13 cellular contexts compared by ENCODE assay signal in genomic region chr16:4513881-4514280, GRCh38. TPM values are rescaled to one million over a fixed set of nuclear protein-coding genes. Genes with fewer than 3 reads are reported as not detected.
DNase-seq lines count a peak whose midpoint lies in the region; TF ChIP-seq lines count a peak whose summit lies in the region.
"Had no signal": no experiment of that assay in that cellular context is flagged by ENCODE, and none has a peak within 500 bp of the region (broad histone marks: within the 10 kb centered on the region; RNA-seq: fewer than 3 reads in every experiment).

No MANE protein-coding gene starts in this region.

- H3K4me3 Mint-ChIP-seq in T-helper 1 cell treated with Interleukin-12 subunit alpha and Interleukin-12 subunit beta and Interleukin-4 antibody, amounts not matched to agents 30 μg/mL and 1 μg/mL, for 36 hours, result no peak overlapping the region

- peaks cover 22% of the 10 kb centered on the region for H3K36me3 Mint-ChIP-seq in T-helper 1 cell treated with Interleukin-12 subunit alpha and Interleukin-12 subunit beta and Interleukin-4 antibody, amounts not matched to agents 30 μg/mL and 1 μg/mL, for 36 hours (ENCODE audit: low read depth)

- no peak for TF ChIP-seq CTCF in spleen (IDR thresholded peaks at IDR 0.05 in 8 of 11, conservative IDR thresholded peaks at IDR 0.05 in 3 of 11)

- H3K27me3 ChIP-seq in spleen (replicated peaks in 1 of 7), result no peaks in the 10 kb centered on the region

- H3K27ac Mint-ChIP-seq in T-helper 1 cell treated with Interleukin-12 subunit alpha and Interleukin-12 subunit beta and Interleukin-4 antibody, amounts not matched to agents 30 μg/mL and 1 μg/mL, for 36 hours, result peak overlapping the region; percentile 86

- peaks cover 26% of the 10 kb centered on the region for H3K4me1 Mint-ChIP-seq in T-helper 1 cell treated with Interleukin-12 subunit alpha and Interleukin-12 subunit beta and Interleukin-4 antibody, amounts not matched to agents 30 μg/mL and 1 μg/mL, for 36 hours (ENCODE audit: low read depth)

- no peaks in the 10 kb centered on the region for H3K27me3 Mint-ChIP-seq in T-helper 1 cell treated with Interleukin-12 subunit alpha and Interleukin-12 subunit beta and Interleukin-4 antibody, amounts not matched to agents 30 μg/mL and 1 μg/mL, for 36 hours (ENCODE audit: low read depth)

- DNase-seq in T-helper 1 cell (no peak), caudate nucleus (lab: John Stamatoyannopoulos, UW) (no peak), spleen (peak; percentile 73), NCI-H345 treated with DMSO at 0.1 percent for 48 hours (lab: John Stamatoyannopoulos, UW; ENCODE audit: unreplicated experiment) (no peak), OCI-M2 (lab: John Stamatoyannopoulos, UW; ENCODE audit: unreplicated experiment) (no peak)
- DNase-seq: EL, Karpas-422, NCI-H510A, SK-N-SH had no signal

- TF ChIP-seq POLR2A in spleen (IDR thresholded peaks at IDR 0.05), result no peak

- no peak overlapping the region for H3K4me3 ChIP-seq in spleen
- H3K4me3 ChIP-seq: lung had no signal

- no peaks in the 10 kb centered on the region for H3K9me3 Mint-ChIP-seq in T-helper 1 cell treated with Interleukin-12 subunit alpha and Interleukin-12 subunit beta and Interleukin-4 antibody, amounts not matched to agents 30 μg/mL and 1 μg/mL, for 36 hours

- H3K27ac ChIP-seq in caudate nucleus (ENCODE audit: low read depth, low read length) (peak overlapping the region; percentile 69), spleen (peak overlapping the region; percentile 54 to 89 (median 76))
- H3K27ac ChIP-seq: 22Rv1 had no signal

- H3K36me3 ChIP-seq in spleen, result peaks cover 4 to 54% (median 43%) of the 10 kb centered on the region in 6 donors

- no peaks in the 10 kb centered on the region for H3K9me3 ChIP-seq in spleen
- H3K9me3 ChIP-seq: SK-N-SH had no signal

- intact Hi-C loops in spleen (cut with DNase I; ENCODE audit: low total_unique reads), result no loop called here

- H3K4me1 ChIP-seq in spleen, result peaks cover 29 to 75% (median 47%) of the 10 kb centered on the region in 6 donors

- WGBS in spleen, 5 donors, result 82 to 95% (median 94%) methylated on average over 5 to 7 of the region's 7 CpGs

RNA-seq across cellular contexts. Expression of gene CDIP1, which starts 24.7 kb away (rescaled TPM):
- 10 to 100 TPM; 17.8 to 26.9 (median 21.8) TPM for total RNA-seq in spleen
- 10 to 100 TPM in 2 of 3 donors, 1 to 10 TPM in 1; 9.6 to 13.8 (median 12.1) TPM for polyA plus RNA-seq in spleen

RNA-seq across cellular contexts. Expression of gene HMOX2, which starts 37.7 kb away (rescaled TPM):
- total RNA-seq in spleen, result 10 to 100 TPM; 34.6 to 73.8 (median 59.0) TPM
- polyA plus RNA-seq in spleen, result 10 to 100 TPM; 26.6 to 48.0 (median 44.0) TPM

RNA-seq across cellular contexts. Expression of gene NMRAL1, which starts 39.5 kb away (rescaled TPM):
- total RNA-seq in spleen, result 10 to 100 TPM; 26.3 to 49.0 (median 40.6) TPM
- 10 to 100 TPM; 40.1 to 58.6 (median 44.9) TPM for polyA plus RNA-seq in spleen

RNA-seq across cellular contexts. Expression of gene C16orf96, which starts 42.3 kb away (rescaled TPM):
- total RNA-seq in spleen, result under 1 TPM; 0.17 to 0.33 (median 0.23) TPM
- polyA plus RNA-seq in spleen, result under 1 TPM; 0.06 to 0.07 (median 0.06) TPM
- total RNA-seq: bronchial epithelial cell had no signal
